14 cellular contexts compared by ENCODE assay signal in the genomic region with DNA sequence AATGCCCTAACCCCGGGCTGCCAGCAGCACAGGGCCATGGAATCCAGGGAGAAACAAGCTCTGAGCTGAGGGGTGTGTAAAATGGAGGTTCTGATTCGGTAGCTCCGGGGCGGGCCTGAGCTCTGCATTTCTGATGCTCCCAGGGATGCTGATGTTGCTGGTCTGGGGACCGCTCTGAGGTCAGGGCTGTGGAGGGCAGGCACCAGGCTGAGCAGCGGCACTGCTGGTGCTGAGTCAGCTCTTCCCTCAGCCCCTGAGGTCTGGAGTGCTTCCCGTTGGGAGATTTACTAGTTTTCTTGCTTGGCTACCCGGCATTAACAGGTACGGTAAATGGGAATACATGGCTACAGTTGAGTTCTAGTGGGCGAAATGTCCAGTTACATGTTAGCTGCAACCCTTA. TPM values are rescaled to one million over a fixed set of nuclear protein-coding genes. Genes with fewer than 3 reads are reported as not detected.
A peak's percentile ranks its signal among the peaks of the same experiment; 100 is the strongest.
DNase-seq lines count a peak whose midpoint lies in the region; ATAC-seq and TF ChIP-seq lines count a peak whose summit lies in the region.
"Had no signal": no experiment of that assay in that cellular context is flagged by ENCODE, and none has a peak within 500 bp of the region (broad histone marks: within the 10 kb centered on the region; RNA-seq: fewer than 3 reads in every experiment).

No MANE protein-coding gene starts in this region.

- H3K27ac ChIP-seq in coronary artery: peak overlapping the region; percentile 8 to 70
- H3K27ac ChIP-seq in uterus: peak overlapping the region; percentile 63 to 65
- H3K27ac ChIP-seq: C4-2B had no signal

- no peak for TF ChIP-seq CTCF in coronary artery (IDR thresholded peaks at IDR 0.05)
- TF ChIP-seq CTCF in uterus (IDR thresholded peaks at IDR 0.05): no peak

- intact Hi-C loops in uterus (cut with DNase I; ENCODE audit: low total_unique reads): no loop called here

- H3K27me3 ChIP-seq in uterus: no peaks in the 10 kb centered on the region

- H3K4me1 ChIP-seq in uterus: peaks cover 0 to 8% of the 10 kb centered on the region in 2 donors

- no peaks in the 10 kb centered on the region for H3K9me3 ChIP-seq in uterus

- H3K36me3 ChIP-seq in uterus: no peaks in the 10 kb centered on the region

- peak overlapping the region; percentile 37 for H3K4me3 ChIP-seq in coronary artery
- no peak overlapping the region for H3K4me3 ChIP-seq in uterus

- no peak for DNase-seq in coronary artery (ENCODE audit: low spot score)
- peak; percentile 53 for DNase-seq in left kidney (ENCODE audit: low read depth, low spot score)
- DNase-seq in renal cortical epithelial cell (ENCODE audit: low read depth): peak; percentile 33
- no peak for DNase-seq in uterus
- DNase-seq in NCI-H1417 (lab: John Stamatoyannopoulos, UW): no peak
- DNase-seq in activated gamma-delta T cell (lab: John Stamatoyannopoulos, UW): no peak
- DNase-seq: immature natural killer cell; NCI-H1105 treated with DMSO at 0.1 percent for 48 hours; SIG-M5; stimulated activated CD4-positive, alpha-beta T cell treated with anti-CD3 and anti-CD28 coated beads, Interleukin-4, amount 100 ng/mL, for 24 hours; T-helper 2 cell had no signal

- no peak for TF ChIP-seq POLR2A in uterus (IDR thresholded peaks at IDR 0.05)

- ATAC-seq in HG03469 (IDR thresholded peaks at IDR 0.05; ENCODE audit: unreplicated experiment): no peak

RNA-seq across cellular contexts. Expression of a gene that starts 18.6 kb away (rescaled TPM):
- total RNA-seq in renal cortical epithelial cell (247 and 632 TPM in 2 replicates), uterus (1,000 to 10,000 TPM in 1 of 4 donors, 100 to 1,000 TPM in 3; 205 to 1,148 (median 624) TPM)

RNA-seq across cellular contexts. Expression of a gene that starts 32.5 kb away (rescaled TPM):
- total RNA-seq in renal cortical epithelial cell: not detected in 2 replicates
- not detected for total RNA-seq in uterus
- total RNA-seq: Daoy had no signal

RNA-seq across cellular contexts. Expression of a gene that starts 50.7 kb away (rescaled TPM):
- total RNA-seq in renal cortical epithelial cell (not detected in 2 replicates), uterus (not detected)
- total RNA-seq: Daoy had no signal

Comparison
In these comparisons a context has a peak if more than half of its experiments do, and no peak if none do; other contexts are left out.
1. DNase-seq: peak in left kidney (single experiment) and renal cortical epithelial cell (single experiment); none in coronary artery (single experiment), uterus (0 of 2), NCI-H1417 (0 of 3) and activated gamma-delta T cell (single experiment).